Comparison of ENCODE assay signal across 8 cellular contexts in genomic region chr1:32817815-32818786, GRCh38. TPM values are rescaled to one million over a fixed set of nuclear protein-coding genes. Genes with fewer than 3 reads are reported as not detected.
DNase-seq lines count a peak whose midpoint lies in the region; ATAC-seq and TF ChIP-seq lines count a peak whose summit lies in the region.

No MANE protein-coding gene starts in this region.

- H3K4me3 Mint-ChIP-seq in naive B cell (peak overlapping the region; percentile 86 to 99 (median 97)), type B pancreatic cell (peak overlapping the region; percentile 99)

- peaks cover 6% of the 10 kb centered on the region for H3K36me3 ChIP-seq in HUES64 (ENCODE audit: insufficient read depth, low read length)
- peaks cover 63% of the 10 kb centered on the region for H3K36me3 ChIP-seq in OCI-LY7 (ENCODE audit: insufficient read depth, low read length)

- intact Hi-C loops in OCI-LY7 (cut with micrococcal nuclease; ENCODE audit: unreplicated experiment) = loop anchor here (1.0 to 5.0 kb wide), 6 partner anchors 55 to 746 kb away; partner anchors contain the start of genes MARCKSL1, RNF19B, TMEM39B and ZBTB8OS

- H3K4me1 Mint-ChIP-seq in naive B cell (peaks cover 42 to 78% (median 45%) of the 10 kb centered on the region in 3 donors), type B pancreatic cell (ENCODE audit: unreplicated experiment) (peaks cover 31% of the 10 kb centered on the region)

- H3K36me3 Mint-ChIP-seq in naive B cell = no peaks in the 10 kb centered on the region
- H3K36me3 Mint-ChIP-seq in type B pancreatic cell = peaks cover 5% of the 10 kb centered on the region

- 2% methylated on average over 51 of the region's 51 CpGs for WGBS in HUES64

- H3K27ac Mint-ChIP-seq in naive B cell (peak overlapping the region; percentile 69 to 99 (median 93)), type B pancreatic cell (peak overlapping the region; percentile 98)

- H3K9me3 ChIP-seq in HUES64 (ENCODE audit: insufficient read depth, low read depth, low read length) (no peaks in the 10 kb centered on the region), OCI-LY7 (ENCODE audit: low read length) (no peaks in the 10 kb centered on the region; the same call in 1 of the 2 replicates)

- H3K27me3 Mint-ChIP-seq in naive B cell (no peaks in the 10 kb centered on the region), type B pancreatic cell (no peaks in the 10 kb centered on the region)

- H3K4me1 ChIP-seq in HUES64 (ENCODE audit: insufficient read depth, low read length) (peaks cover 22% of the 10 kb centered on the region), OCI-LY7 (ENCODE audit: insufficient read depth, low read length, poor library complexity, severe bottlenecking) (peaks cover 70% of the 10 kb centered on the region)

- peaks cover 14% of the 10 kb centered on the region for H4K20me1 ChIP-seq in OCI-LY7 (ENCODE audit: insufficient read depth, low read length)

- H3K4me3 ChIP-seq in HUES64 (ENCODE audit: low read length) = peak overlapping the region; percentile 93
- peak overlapping the region; percentile 100 for H3K4me3 ChIP-seq in OCI-LY7 (ENCODE audit: low read depth, low read length, poor library complexity, severe bottlenecking)
- H3K4me3 ChIP-seq in fibroblast of the aortic adventitia (ENCODE audit: low read depth, low read length) = peak overlapping the region; percentile 87

- no TSS peak for BruUV-seq in OCI-LY7 (replicated peaks; lab: Mats Ljungman, UMichigan)

- H3K27ac ChIP-seq in HUES64 (ENCODE audit: low read depth, low read length) (peak overlapping the region; percentile 99), OCI-LY7 (ENCODE audit: low read depth, low read length, poor library complexity, severe bottlenecking) (peak overlapping the region; percentile 99)

- peak; percentile 6 for ATAC-seq in GM21526 (IDR thresholded peaks at IDR 0.05; ENCODE audit: low FRiP score, unreplicated experiment)
- ATAC-seq in naive B cell (ENCODE audit: low read depth in 2 of 2) = no peak

- H3K79me2 ChIP-seq in OCI-LY7 (ENCODE audit: insufficient read depth, low read depth, low read length) = peaks cover 93% of the 10 kb centered on the region

- peak overlapping the region; percentile 98 for H3K9ac ChIP-seq in HUES64 (ENCODE audit: low read depth, low read length)

- CTCF ChIA-PET in OCI-LY7 (lab: Charles Lee; ENCODE audit: unreplicated experiment) = interaction anchor here (0.6 kb wide), 1 partner anchor 1101 kb away, joined by 3 read pairs; no protein-coding TSS in a partner anchor

- peak overlapping the region; percentile 98 for H3K4me2 ChIP-seq in OCI-LY7 (ENCODE audit: low read length)

- H3K9me3 Mint-ChIP-seq in naive B cell = peaks cover 0 to 2% (median 0%) of the 10 kb centered on the region in 7 donors
- H3K9me3 Mint-ChIP-seq in type B pancreatic cell = no peaks in the 10 kb centered on the region

- TF ChIP-seq CTCF in OCI-LY7 (conservative IDR thresholded peaks at IDR 0.05; ENCODE audit: low read length) = no peak
- TF ChIP-seq CTCF in fibroblast of the aortic adventitia (IDR thresholded peaks at IDR 0.05; ENCODE audit: insufficient read depth, low read length) = no peak
- TF ChIP-seq CTCF in type B pancreatic cell (conservative IDR thresholded peaks at IDR 0.05) = no peak

- POLR2A ChIA-PET in OCI-LY7 (lab: Charles Lee) = interaction anchor here (0.6 to 0.7 kb wide), 3 partner anchors 46 to 617 kb away, joined by 3 to 4 read pairs (median 3); no protein-coding TSS in a partner anchor

- no peak overlapping the region; the same call in 1 of the 2 replicates for H2AFZ ChIP-seq in OCI-LY7 (ENCODE audit: low read length)

- H3K9me2 ChIP-seq in OCI-LY7 (ENCODE audit: insufficient read depth, low read length) = no peaks in the 10 kb centered on the region

- H3K27me3 ChIP-seq in HUES64 (ENCODE audit: insufficient read depth, low read length) = no peaks in the 10 kb centered on the region

- DNase-seq in COLO829 (ENCODE audit: low spot score) (peak; percentile 67), OCI-LY7 (ENCODE audit: low spot score) (peak; percentile 68), fibroblast of the aortic adventitia (ENCODE audit: low read depth) (peak; percentile 42), naive B cell (no peak), type B pancreatic cell (ENCODE audit: extremely low spot score, unreplicated experiment) (peak; percentile 83)
- peak; percentile 16 for DNase-seq in activated T-helper 9 cell treated with anti-CD3 and anti-CD28 coated beads, Interleukin-2, amount 50 U/mL, for 16 hours (ENCODE audit: low read depth)

RNA-seq across cellular contexts. Expression of gene S100PBP, which starts 0.6 kb away (rescaled TPM):
- 26.0 TPM for polyA plus RNA-seq in HUES64 (2013, experiment 1 of 2)
- 24.2 TPM for polyA plus RNA-seq in HUES64 (2013, experiment 2 of 2)
- 72.1 and 91.8 TPM in 2 replicates for total RNA-seq in OCI-LY7 (2014; rRNA removed; shearing (Covaris generic))
- 135 and 136 TPM in 2 replicates for total RNA-seq in OCI-LY7 (2022)
- 42.4 and 64.5 TPM in 2 replicates for total RNA-seq in fibroblast of the aortic adventitia (ENCODE audit: low replicate concordance)
- 10 to 100 TPM in 5 of 6 donors, 1 to 10 TPM in 1; 3.6 to 24.5 (median 16.3) TPM for polyA plus RNA-seq in naive B cell (ENCODE audit: low read depth in 6 of 6)
- total RNA-seq in type B pancreatic cell (ENCODE audit: low replicate concordance) = 27.0 and 53.8 TPM in 2 replicates

RNA-seq across cellular contexts. Expression of gene YARS1, which starts 0.9 kb away (rescaled TPM):
- polyA plus RNA-seq in HUES64 (2013, experiment 1 of 2) = 132 TPM
- polyA plus RNA-seq in HUES64 (2013, experiment 2 of 2) = 122 TPM
- 276 and 282 TPM in 2 replicates for total RNA-seq in OCI-LY7 (2014; rRNA removed; shearing (Covaris generic))
- total RNA-seq in OCI-LY7 (2022) (321 and 352 TPM in 2 replicates), fibroblast of the aortic adventitia (ENCODE audit: low replicate concordance) (96.7 and 186 TPM in 2 replicates), type B pancreatic cell (ENCODE audit: low replicate concordance) (83.7 and 103 TPM in 2 replicates)
- polyA plus RNA-seq in naive B cell (ENCODE audit: low read depth in 6 of 6) = 10 to 100 TPM; 26.0 to 43.9 (median 35.1) TPM

RNA-seq across cellular contexts. Expression of gene FNDC5, which starts 52.6 kb away (rescaled TPM):
- polyA plus RNA-seq in HUES64 (2013, experiment 1 of 2) = 3.5 TPM
- polyA plus RNA-seq in HUES64 (2013, experiment 2 of 2) = 5.0 TPM
- total RNA-seq in OCI-LY7 (2014; rRNA removed; shearing (Covaris generic)) = not detected in 2 replicates
- total RNA-seq in OCI-LY7 (2022) = not detected in 2 replicates
- total RNA-seq in fibroblast of the aortic adventitia (ENCODE audit: low replicate concordance) = 0.41 and 0.99 TPM in 2 replicates
- under 1 TPM in 1 of 6 donors, not detected in 5; 0.20 TPM for polyA plus RNA-seq in naive B cell (ENCODE audit: low read depth in 6 of 6)
- 20.0 and 49.9 TPM in 2 replicates for total RNA-seq in type B pancreatic cell (ENCODE audit: low replicate concordance)

Comparison
In these comparisons a context has a peak if more than half of its experiments do, and no peak if none do; other contexts are left out.
1. RNA of gene FNDC5, which starts 52.6 kb away (total RNA-seq): 20.0 to 49.9 TPM in type B pancreatic cell; 0.41 to 0.99 TPM in fibroblast of the aortic adventitia and not detected in OCI-LY7; every median in the first group is over 10 times any median in the second.
2. Peak in every context shown above with its lines, with median percentiles within 50 percentile points of each other: H3K4me3 ChIP-seq.